22 cellular contexts compared by ENCODE assay signal in genomic region chr12:9606736-9607372, GRCh38. TPM values are rescaled to one million over a fixed set of nuclear protein-coding genes. Genes with fewer than 3 reads are reported as not detected.
"Had no signal": no experiment of that assay in that cellular context is flagged by ENCODE, and none has a peak within 500 bp of the region (broad histone marks: within the 10 kb centered on the region; RNA-seq: fewer than 3 reads in every experiment).

No MANE protein-coding gene starts in this region.

- H3K9me3 ChIP-seq: adrenal gland, esophagus squamous epithelium, mucosa of descending colon, right atrium auricular region had no signal

- ATAC-seq: mucosa of descending colon had no signal

- H3K27ac Mint-ChIP-seq: activated T-helper 1 cell treated with anti-CD3 and anti-CD28 coated beads, Interleukin-12 subunit alpha, Interleukin-12 subunit beta, Interleukin-2, Interleukin-4 antibody, amounts not matched to agents 30 ng/mL and 10 ng/mL and 1 ng/mL, durations not matched to agents 14 hours and 24 hours and 36 hours; T-helper 1 cell treated with Interleukin-12 subunit alpha and Interleukin-12 subunit beta and Interleukin-4 antibody, amounts not matched to agents 30 μg/mL and 1 μg/mL, for 36 hours had no signal

- H3K4me3 Mint-ChIP-seq: activated T-helper 1 cell treated with anti-CD3 and anti-CD28 coated beads, Interleukin-12 subunit alpha, Interleukin-12 subunit beta, Interleukin-2, Interleukin-4 antibody, amounts not matched to agents 30 ng/mL and 10 ng/mL and 1 ng/mL, durations not matched to agents 14 hours and 24 hours and 36 hours; T-helper 1 cell treated with Interleukin-12 subunit alpha and Interleukin-12 subunit beta and Interleukin-4 antibody, amounts not matched to agents 30 μg/mL and 1 μg/mL, for 36 hours had no signal

- H3K27ac ChIP-seq: adrenal gland, dorsolateral prefrontal cortex, esophagus squamous epithelium, hepatocyte, left ventricle myocardium inferior, right atrium auricular region, suprapubic skin, WERI-Rb-1 had no signal

- H3K4me1 ChIP-seq: adrenal gland, esophagus squamous epithelium, left ventricle myocardium inferior, right atrium auricular region, suprapubic skin had no signal

- H3K4me3 ChIP-seq: adrenal gland, dorsolateral prefrontal cortex, esophagus squamous epithelium, hepatocyte, left ventricle myocardium inferior, mucosa of descending colon, right atrium auricular region, suprapubic skin had no signal

- H3K36me3 ChIP-seq: adrenal gland, esophagus squamous epithelium, left ventricle myocardium inferior, right atrium auricular region, suprapubic skin, WERI-Rb-1 had no signal

- DNase-seq: activated CD4-positive, alpha-beta T cell treated with anti-CD3 and anti-CD28 coated beads for 4 hours; activated naive CD4-positive, alpha-beta T cell; adrenal gland; dorsolateral prefrontal cortex; esophagus squamous epithelium; left ventricle myocardium inferior; mucosa of descending colon; occipital lobe; SIG-M5; stimulated activated CD4-positive, alpha-beta T cell treated with anti-CD3 and anti-CD28 coated beads, Interleukin-4, amount 100 ng/mL, for 24 hours; stimulated activated naive CD4-positive, alpha-beta T cell treated with Interleukin-2 at 50 U/mL for 16 hours; trophoblast cell; WERI-Rb-1 had no signal

- H3K4me1 Mint-ChIP-seq: nephron had no signal

- H3K27me3 ChIP-seq: adrenal gland, dorsolateral prefrontal cortex, esophagus squamous epithelium, hepatocyte, right atrium auricular region, suprapubic skin had no signal

RNA-seq across cellular contexts. Expression of gene KLRB1, which starts 0.9 kb away (rescaled TPM):
- total RNA-seq: activated T-helper 1 cell treated with anti-CD3 and anti-CD28 coated beads, Interleukin-12 subunit alpha, Interleukin-12 subunit beta, Interleukin-2, Interleukin-4 antibody, amounts not matched to agents 30 ng/mL and 10 ng/mL and 1 ng/mL, durations not matched to agents 14 hours and 24 hours and 36 hours; fibroblast of villous mesenchyme; glomerular endothelial cell; hepatocyte; occipital lobe; suprapubic skin had no signal
- polyA plus RNA-seq: hepatocyte, keratinocyte had no signal
